9 cellular contexts compared by ENCODE assay signal in genomic region chr3:131796558-131796957, GRCh38.
A peak's percentile ranks its signal among the peaks of the same experiment; 100 is the strongest.
DNase-seq lines count a peak whose midpoint lies in the region; ATAC-seq, FAIRE-seq and TF ChIP-seq lines count a peak whose summit lies in the region.
"Had no signal": no experiment of that assay in that cellular context is flagged by ENCODE, and none has a peak within 500 bp of the region (broad histone marks: within the 10 kb centered on the region; RNA-seq: fewer than 3 reads in every experiment).

No MANE protein-coding gene starts in this region.

- DNase-seq in iPS DF 4.7 (ENCODE audit: extremely low read depth, low spot score), result peak; percentile 36
- no peak for DNase-seq in hepatocyte (ENCODE audit: low spot score)
- DNase-seq in pancreas, result no peak
- no peak for DNase-seq in uterus
- DNase-seq in stimulated activated CD4-positive, alpha-beta T cell treated with anti-CD3 and anti-CD28 coated beads, Interleukin-15, amount 100 ng/mL, for 24 hours, result no peak
- DNase-seq: NCI-H82 had no signal

- H3K9me3 ChIP-seq in hepatocyte (ENCODE audit: low read depth) (no peaks in the 10 kb centered on the region), pancreas (no peaks in the 10 kb centered on the region), uterus (no peaks in the 10 kb centered on the region)

- H3K27me3 ChIP-seq in hepatocyte, result peaks cover 2% of the 10 kb centered on the region
- no peaks in the 10 kb centered on the region for H3K27me3 ChIP-seq in pancreas
- no peaks in the 10 kb centered on the region for H3K27me3 ChIP-seq in uterus

- no peak overlapping the region for H3K4me2 ChIP-seq in hepatocyte

- intact Hi-C loops in pancreas (cut with DNase I) (loop anchor here in 2 of 3 donors (10.0 kb wide), 2 partner anchors 238 to 598 kb away; partner anchors contain the start of gene CPNE4 (in 1 of the 2)), uterus (cut with DNase I; ENCODE audit: low total_unique reads) (no loop called here)

- H3K36me3 ChIP-seq in hepatocyte (replicated peaks; ENCODE audit: insufficient read depth, low read depth) (no peaks in the 10 kb centered on the region), pancreas (no peaks in the 10 kb centered on the region), uterus (no peaks in the 10 kb centered on the region)

- H4K20me1 ChIP-seq in hepatocyte (ENCODE audit: insufficient read depth, poor library complexity, severe bottlenecking), result no peaks in the 10 kb centered on the region

- H2AFZ ChIP-seq in hepatocyte, result no peak overlapping the region

- H3K4me1 ChIP-seq in hepatocyte (ENCODE audit: insufficient read depth) (no peaks in the 10 kb centered on the region), pancreas (no peaks in the 10 kb centered on the region), uterus (no peaks in the 10 kb centered on the region)

- no peak overlapping the region for H3K27ac ChIP-seq in hepatocyte
- H3K27ac ChIP-seq in pancreas, result no peak overlapping the region
- H3K27ac ChIP-seq in uterus, result no peak overlapping the region

- WGBS in hepatocyte (ENCODE audit: low lambda C conversion rate, missing lambda C conversion rate), result 57% methylated on average over 3 of the region's 3 CpGs
- 53 to 59% methylated on average over 3 of the region's 3 CpGs for WGBS in pancreas, 2 donors

- TF ChIP-seq CTCF in hepatocyte (IDR thresholded peaks at IDR 0.05; ENCODE audit: poor library complexity) (no peak), pancreas (IDR thresholded peaks at IDR 0.05) (no peak), uterus (IDR thresholded peaks at IDR 0.05) (no peak)

- ATAC-seq in GM18498 (IDR thresholded peaks at IDR 0.05; ENCODE audit: unreplicated experiment), result peak; percentile 74
- peak; percentile 75 for ATAC-seq in GM21576 (IDR thresholded peaks at IDR 0.05; ENCODE audit: unreplicated experiment)
- ATAC-seq in HG03565 (IDR thresholded peaks at IDR 0.05; ENCODE audit: unreplicated experiment), result peak; percentile 46
- no peak for ATAC-seq in pancreas

- FAIRE-seq in pancreas (lab: Jason Lieb, UNC), result no peak

- H3K4me3 ChIP-seq in hepatocyte (no peak overlapping the region), pancreas (no peak overlapping the region), uterus (no peak overlapping the region)

- H3K79me2 ChIP-seq in hepatocyte, result no peaks in the 10 kb centered on the region

- no peak for TF ChIP-seq POLR2A in uterus (IDR thresholded peaks at IDR 0.05)

- H3K9me2 ChIP-seq in hepatocyte (replicated peaks; ENCODE audit: insufficient read depth), result no peaks in the 10 kb centered on the region

Comparison
In these comparisons a context has a peak if more than half of its experiments do, and no peak if none do; other contexts are left out.
1. ATAC-seq: peak in GM18498 (single experiment), GM21576 (single experiment) and HG03565 (single experiment); none in pancreas (0 of 4).